1 cellular context compared by ENCODE assay signal in the genomic region with DNA sequence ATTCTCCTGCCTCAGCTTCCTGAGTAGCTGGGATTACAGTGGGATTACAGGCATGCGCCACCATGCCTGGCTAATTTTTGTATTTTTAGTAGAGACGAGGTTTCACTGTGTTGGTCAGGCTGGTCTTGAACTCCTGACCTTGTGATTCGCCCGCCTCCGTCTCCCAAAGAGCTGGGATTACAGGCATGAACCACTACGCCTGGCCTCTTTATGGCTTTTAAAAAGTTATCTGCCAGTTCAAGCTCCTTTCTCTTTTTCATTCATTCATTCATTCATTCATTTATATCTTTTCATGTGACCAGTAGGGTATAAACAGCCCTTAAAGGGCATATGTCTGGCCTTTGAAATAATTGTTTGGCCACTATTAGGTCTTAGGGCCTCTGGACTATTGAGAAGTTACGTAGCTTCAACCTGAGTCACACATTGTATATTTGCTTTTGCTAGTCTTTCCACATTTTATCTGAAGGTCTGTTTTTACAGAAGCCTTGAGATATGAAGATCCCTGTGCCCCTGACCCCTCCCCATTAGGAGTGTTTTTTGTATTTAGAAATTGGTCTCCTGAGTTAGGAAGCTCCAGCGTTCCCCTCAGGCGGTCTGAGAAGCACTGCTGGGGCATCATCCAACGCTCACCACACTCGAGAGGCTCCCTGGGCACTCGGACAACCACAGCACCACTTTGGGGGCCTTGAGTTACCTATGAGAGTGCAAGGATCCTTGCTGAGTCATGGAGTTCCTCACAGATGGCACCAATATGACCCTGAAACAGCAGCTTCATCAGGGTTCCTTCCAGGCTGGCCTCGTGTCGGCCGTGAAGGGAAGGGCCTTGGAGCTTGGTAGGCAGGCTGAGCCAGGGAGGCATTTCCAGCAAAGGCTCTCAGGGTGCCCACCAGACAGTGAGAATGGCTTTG.
A peak's percentile ranks its signal among the peaks of the same experiment; 100 is the strongest.
TF ChIP-seq lines count a peak whose summit lies in the region.

No MANE protein-coding gene starts in this region.

TF ChIP-seq in HepG2, 621 proteins besides CTCF, POLR2A, EP300 and RAD21 (continues in another document):
- TF ChIP-seq, protein P1, sequence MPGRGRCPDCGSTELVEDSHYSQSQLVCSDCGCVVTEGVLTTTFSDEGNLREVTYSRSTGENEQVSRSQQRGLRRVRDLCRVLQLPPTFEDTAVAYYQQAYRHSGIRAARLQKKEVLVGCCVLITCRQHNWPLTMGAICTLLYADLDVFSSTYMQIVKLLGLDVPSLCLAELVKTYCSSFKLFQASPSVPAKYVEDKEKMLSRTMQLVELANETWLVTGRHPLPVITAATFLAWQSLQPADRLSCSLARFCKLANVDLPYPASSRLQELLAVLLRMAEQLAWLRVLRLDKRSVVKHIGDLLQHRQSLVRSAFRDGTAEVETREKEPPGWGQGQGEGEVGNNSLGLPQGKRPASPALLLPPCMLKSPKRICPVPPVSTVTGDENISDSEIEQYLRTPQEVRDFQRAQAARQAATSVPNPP (CRISPR knock-in tag; IDR thresholded peaks at IDR 0.05): no peak
- TF ChIP-seq HMG20A (CRISPR knock-in tag; IDR thresholded peaks at IDR 0.05; ENCODE audit: borderline replicate concordance) (peak; percentile 84), ZBTB42 (CRISPR knock-in tag; IDR thresholded peaks at IDR 0.05) (no peak), HNRNPK (IDR thresholded peaks at IDR 0.05; ENCODE audit: low read depth, low read length, poor library complexity, severe bottlenecking) (no peak), DPF2 (CRISPR knock-in tag; IDR thresholded peaks at IDR 0.05; ENCODE audit: borderline replicate concordance, low read depth) (0 out of 2 replicates have a peak, but pooled peaks have one; percentile 18), HDAC6 (IDR thresholded peaks at IDR 0.05; ENCODE audit: low read depth, low read length) (no peak), MZF1 (CRISPR knock-in tag; IDR thresholded peaks at IDR 0.05; ENCODE audit: borderline replicate concordance) (no peak), JUN (CRISPR knock-in tag; IDR thresholded peaks at IDR 0.05) (peak; percentile 76; the same call in 1 of the 2 replicates), BRCA1 (CRISPR knock-in tag; IDR thresholded peaks at IDR 0.05) (no peak), BRD4 (CRISPR knock-in tag; IDR thresholded peaks at IDR 0.05) (no peak), NCOA5 (CRISPR knock-in tag; IDR thresholded peaks at IDR 0.05) (no peak), ZNF337 (CRISPR knock-in tag; IDR thresholded peaks at IDR 0.05; ENCODE audit: borderline replicate concordance, low read depth) (no peak), ADNP (CRISPR knock-in tag; IDR thresholded peaks at IDR 0.05) (0 out of 2 replicates have a peak, but pooled peaks have one; percentile 25), ZEB1 (IDR thresholded peaks at IDR 0.05; ENCODE audit: insufficient replicate concordance, low read depth) (no peak), MAZ (IDR thresholded peaks at IDR 0.05; ENCODE audit: borderline replicate concordance, low read depth, low read length) (no peak), MAZ (CRISPR knock-in tag; IDR thresholded peaks at IDR 0.05; ENCODE audit: low read depth) (no peak), NFATC3 (CRISPR knock-in tag; IDR thresholded peaks at IDR 0.05) (no peak), ZBTB38 (CRISPR knock-in tag; IDR thresholded peaks at IDR 0.05) (no peak; the same call in 1 of the 2 replicates), ZC3H13 (CRISPR knock-in tag; IDR thresholded peaks at IDR 0.05) (no peak), FOXK2 (IDR thresholded peaks at IDR 0.05) (no peak), ZNF841 (CRISPR knock-in tag; IDR thresholded peaks at IDR 0.05; ENCODE audit: borderline replicate concordance) (no peak), SRF (IDR thresholded peaks at IDR 0.05; ENCODE audit: low read depth, low read length) (no peak), SIN3B (IDR thresholded peaks at IDR 0.05; ENCODE audit: low read length) (no peak)
- TF ChIP-seq, protein P2, sequence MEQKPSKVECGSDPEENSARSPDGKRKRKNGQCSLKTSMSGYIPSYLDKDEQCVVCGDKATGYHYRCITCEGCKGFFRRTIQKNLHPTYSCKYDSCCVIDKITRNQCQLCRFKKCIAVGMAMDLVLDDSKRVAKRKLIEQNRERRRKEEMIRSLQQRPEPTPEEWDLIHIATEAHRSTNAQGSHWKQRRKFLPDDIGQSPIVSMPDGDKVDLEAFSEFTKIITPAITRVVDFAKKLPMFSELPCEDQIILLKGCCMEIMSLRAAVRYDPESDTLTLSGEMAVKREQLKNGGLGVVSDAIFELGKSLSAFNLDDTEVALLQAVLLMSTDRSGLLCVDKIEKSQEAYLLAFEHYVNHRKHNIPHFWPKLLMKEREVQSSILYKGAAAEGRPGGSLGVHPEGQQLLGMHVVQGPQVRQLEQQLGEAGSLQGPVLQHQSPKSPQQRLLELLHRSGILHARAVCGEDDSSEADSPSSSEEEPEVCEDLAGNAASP (CRISPR knock-in tag; IDR thresholded peaks at IDR 0.05; ENCODE audit: borderline replicate concordance): no peak
- TF ChIP-seq, protein P3, sequence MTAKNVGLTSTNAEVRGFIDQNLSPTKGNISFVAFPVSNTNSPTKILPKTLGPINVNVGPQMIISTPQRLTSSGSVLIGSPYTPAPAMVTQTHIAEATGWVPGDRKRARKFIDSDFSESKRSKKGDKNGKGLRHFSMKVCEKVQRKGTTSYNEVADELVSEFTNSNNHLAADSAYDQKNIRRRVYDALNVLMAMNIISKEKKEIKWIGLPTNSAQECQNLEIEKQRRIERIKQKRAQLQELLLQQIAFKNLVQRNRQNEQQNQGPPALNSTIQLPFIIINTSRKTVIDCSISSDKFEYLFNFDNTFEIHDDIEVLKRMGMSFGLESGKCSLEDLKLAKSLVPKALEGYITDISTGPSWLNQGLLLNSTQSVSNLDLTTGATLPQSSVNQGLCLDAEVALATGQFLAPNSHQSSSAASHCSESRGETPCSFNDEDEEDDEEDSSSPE (CRISPR knock-in tag; IDR thresholded peaks at IDR 0.05): no peak
- TF ChIP-seq, protein P4, sequence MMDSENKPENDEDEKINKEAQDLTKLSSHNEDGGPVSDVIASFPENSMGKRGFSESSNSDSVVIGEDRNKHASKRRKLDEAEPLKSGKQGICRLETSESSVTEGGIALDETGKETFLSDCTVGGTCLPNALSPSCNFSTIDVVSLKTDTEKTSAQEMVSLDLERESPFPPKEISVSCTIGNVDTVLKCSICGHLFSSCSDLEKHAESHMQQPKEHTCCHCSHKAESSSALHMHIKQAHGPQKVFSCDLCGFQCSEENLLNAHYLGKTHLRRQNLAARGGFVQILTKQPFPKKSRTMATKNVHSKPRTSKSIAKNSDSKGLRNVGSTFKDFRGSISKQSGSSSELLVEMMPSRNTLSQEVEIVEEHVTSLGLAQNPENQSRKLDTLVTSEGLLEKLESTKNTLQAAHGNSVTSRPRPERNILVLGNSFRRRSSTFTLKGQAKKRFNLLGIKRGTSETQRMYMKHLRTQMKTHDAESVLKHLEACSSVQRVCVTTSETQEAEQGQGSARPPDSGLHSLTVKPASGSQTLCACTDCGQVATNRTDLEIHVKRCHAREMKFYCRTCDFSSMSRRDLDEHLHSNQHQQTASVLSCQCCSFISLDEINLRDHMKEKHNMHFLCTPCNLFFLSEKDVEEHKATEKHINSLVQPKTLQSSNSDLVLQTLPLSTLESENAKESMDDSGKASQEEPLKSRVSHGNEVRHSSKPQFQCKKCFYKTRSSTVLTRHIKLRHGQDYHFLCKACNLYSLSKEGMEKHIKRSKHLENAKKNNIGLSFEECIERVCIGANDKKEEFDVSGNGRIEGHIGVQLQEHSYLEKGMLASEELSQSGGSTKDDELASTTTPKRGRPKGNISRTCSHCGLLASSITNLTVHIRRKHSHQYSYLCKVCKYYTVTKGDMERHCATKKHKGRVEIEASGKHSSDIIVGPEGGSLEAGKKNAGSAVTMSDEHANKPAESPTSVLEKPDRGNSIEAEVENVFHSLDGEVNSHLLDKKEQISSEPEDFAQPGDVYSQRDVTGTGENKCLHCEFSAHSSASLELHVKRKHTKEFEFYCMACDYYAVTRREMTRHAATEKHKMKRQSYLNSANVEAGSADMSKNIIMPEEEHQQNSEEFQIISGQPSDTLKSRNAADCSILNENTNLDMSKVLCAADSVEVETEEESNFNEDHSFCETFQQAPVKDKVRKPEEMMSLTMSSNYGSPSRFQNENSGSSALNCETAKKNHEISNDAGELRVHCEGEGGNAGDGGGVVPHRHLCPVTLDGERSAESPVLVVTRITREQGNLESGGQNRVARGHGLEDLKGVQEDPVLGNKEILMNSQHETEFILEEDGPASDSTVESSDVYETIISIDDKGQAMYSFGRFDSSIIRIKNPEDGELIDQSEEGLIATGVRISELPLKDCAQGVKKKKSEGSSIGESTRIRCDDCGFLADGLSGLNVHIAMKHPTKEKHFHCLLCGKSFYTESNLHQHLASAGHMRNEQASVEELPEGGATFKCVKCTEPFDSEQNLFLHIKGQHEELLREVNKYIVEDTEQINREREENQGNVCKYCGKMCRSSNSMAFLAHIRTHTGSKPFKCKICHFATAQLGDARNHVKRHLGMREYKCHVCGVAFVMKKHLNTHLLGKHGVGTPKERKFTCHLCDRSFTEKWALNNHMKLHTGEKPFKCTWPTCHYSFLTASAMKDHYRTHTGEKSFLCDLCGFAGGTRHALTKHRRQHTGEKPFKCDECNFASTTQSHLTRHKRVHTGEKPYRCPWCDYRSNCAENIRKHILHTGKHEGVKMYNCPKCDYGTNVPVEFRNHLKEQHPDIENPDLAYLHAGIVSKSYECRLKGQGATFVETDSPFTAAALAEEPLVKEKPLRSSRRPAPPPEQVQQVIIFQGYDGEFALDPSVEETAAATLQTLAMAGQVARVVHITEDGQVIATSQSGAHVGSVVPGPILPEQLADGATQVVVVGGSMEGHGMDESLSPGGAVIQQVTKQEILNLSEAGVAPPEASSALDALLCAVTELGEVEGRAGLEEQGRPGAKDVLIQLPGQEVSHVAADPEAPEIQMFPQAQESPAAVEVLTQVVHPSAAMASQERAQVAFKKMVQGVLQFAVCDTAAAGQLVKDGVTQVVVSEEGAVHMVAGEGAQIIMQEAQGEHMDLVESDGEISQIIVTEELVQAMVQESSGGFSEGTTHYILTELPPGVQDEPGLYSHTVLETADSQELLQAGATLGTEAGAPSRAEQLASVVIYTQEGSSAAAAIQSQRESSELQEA (CRISPR knock-in tag; IDR thresholded peaks at IDR 0.05; ENCODE audit: not compliant biosample characterization): no peak
- TF ChIP-seq, protein P5, sequence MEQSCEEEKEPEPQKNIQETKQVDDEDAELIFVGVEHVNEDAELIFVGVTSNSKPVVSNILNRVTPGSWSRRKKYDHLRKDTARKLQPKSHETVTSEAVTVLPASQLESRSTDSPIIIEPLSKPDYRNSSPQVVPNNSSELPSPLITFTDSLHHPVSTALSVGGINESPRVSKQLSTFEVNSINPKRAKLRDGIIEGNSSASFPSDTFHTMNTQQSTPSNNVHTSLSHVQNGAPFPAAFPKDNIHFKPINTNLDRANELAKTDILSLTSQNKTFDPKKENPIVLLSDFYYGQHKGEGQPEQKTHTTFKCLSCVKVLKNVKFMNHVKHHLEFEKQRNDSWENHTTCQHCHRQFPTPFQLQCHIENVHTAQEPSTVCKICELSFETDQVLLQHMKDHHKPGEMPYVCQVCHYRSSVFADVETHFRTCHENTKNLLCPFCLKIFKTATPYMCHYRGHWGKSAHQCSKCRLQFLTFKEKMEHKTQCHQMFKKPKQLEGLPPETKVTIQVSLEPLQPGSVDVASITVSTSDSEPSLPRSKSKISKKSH (CRISPR knock-in tag; IDR thresholded peaks at IDR 0.05; ENCODE audit: borderline replicate concordance): no peak
- TF ChIP-seq, protein P6, sequence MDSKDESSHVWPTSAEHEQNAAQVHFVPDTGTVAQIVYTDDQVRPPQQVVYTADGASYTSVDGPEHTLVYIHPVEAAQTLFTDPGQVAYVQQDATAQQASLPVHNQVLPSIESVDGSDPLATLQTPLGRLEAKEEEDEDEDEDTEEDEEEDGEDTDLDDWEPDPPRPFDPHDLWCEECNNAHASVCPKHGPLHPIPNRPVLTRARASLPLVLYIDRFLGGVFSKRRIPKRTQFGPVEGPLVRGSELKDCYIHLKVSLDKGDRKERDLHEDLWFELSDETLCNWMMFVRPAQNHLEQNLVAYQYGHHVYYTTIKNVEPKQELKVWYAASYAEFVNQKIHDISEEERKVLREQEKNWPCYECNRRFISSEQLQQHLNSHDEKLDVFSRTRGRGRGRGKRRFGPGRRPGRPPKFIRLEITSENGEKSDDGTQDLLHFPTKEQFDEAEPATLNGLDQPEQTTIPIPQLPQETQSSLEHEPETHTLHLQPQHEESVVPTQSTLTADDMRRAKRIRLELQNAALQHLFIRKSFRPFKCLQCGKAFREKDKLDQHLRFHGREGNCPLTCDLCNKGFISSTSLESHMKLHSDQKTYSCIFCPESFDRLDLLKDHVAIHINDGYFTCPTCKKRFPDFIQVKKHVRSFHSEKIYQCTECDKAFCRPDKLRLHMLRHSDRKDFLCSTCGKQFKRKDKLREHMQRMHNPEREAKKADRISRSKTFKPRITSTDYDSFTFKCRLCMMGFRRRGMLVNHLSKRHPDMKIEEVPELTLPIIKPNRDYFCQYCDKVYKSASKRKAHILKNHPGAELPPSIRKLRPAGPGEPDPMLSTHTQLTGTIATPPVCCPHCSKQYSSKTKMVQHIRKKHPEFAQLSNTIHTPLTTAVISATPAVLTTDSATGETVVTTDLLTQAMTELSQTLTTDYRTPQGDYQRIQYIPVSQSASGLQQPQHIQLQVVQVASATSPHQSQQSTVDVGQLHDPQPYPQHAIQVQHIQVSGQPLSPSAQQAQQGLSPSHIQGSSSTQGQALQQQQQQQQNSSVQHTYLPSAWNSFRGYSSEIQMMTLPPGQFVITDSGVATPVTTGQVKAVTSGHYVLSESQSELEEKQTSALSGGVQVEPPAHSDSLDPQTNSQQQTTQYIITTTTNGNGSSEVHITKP (CRISPR knock-in tag; IDR thresholded peaks at IDR 0.05; ENCODE audit: low read depth): peak; percentile 2; the same call in 1 of the 2 replicates
- TF ChIP-seq, protein P7, sequence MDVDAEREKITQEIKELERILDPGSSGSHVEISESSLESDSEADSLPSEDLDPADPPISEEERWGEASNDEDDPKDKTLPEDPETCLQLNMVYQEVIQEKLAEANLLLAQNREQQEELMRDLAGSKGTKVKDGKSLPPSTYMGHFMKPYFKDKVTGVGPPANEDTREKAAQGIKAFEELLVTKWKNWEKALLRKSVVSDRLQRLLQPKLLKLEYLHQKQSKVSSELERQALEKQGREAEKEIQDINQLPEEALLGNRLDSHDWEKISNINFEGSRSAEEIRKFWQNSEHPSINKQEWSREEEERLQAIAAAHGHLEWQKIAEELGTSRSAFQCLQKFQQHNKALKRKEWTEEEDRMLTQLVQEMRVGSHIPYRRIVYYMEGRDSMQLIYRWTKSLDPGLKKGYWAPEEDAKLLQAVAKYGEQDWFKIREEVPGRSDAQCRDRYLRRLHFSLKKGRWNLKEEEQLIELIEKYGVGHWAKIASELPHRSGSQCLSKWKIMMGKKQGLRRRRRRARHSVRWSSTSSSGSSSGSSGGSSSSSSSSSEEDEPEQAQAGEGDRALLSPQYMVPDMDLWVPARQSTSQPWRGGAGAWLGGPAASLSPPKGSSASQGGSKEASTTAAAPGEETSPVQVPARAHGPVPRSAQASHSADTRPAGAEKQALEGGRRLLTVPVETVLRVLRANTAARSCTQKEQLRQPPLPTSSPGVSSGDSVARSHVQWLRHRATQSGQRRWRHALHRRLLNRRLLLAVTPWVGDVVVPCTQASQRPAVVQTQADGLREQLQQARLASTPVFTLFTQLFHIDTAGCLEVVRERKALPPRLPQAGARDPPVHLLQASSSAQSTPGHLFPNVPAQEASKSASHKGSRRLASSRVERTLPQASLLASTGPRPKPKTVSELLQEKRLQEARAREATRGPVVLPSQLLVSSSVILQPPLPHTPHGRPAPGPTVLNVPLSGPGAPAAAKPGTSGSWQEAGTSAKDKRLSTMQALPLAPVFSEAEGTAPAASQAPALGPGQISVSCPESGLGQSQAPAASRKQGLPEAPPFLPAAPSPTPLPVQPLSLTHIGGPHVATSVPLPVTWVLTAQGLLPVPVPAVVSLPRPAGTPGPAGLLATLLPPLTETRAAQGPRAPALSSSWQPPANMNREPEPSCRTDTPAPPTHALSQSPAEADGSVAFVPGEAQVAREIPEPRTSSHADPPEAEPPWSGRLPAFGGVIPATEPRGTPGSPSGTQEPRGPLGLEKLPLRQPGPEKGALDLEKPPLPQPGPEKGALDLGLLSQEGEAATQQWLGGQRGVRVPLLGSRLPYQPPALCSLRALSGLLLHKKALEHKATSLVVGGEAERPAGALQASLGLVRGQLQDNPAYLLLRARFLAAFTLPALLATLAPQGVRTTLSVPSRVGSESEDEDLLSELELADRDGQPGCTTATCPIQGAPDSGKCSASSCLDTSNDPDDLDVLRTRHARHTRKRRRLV (CRISPR knock-in tag; IDR thresholded peaks at IDR 0.05): no peak
